In genomic region chr2:74502147-74502719, GRCh38 we compare ENCODE assay signal across 8 cellular contexts. TPM values are rescaled to one million over a fixed set of nuclear protein-coding genes. Genes with fewer than 3 reads are reported as not detected.
A peak's percentile ranks its signal among the peaks of the same experiment; 100 is the strongest.
DNase-seq lines count a peak whose midpoint lies in the region; ATAC-seq, FAIRE-seq and TF ChIP-seq lines count a peak whose summit lies in the region.

No MANE protein-coding gene starts in this region.

- 28 to 44% (median 30%) methylated on average over 32 of the region's 32 CpGs for WGBS in psoas muscle, 3 donors

- H3K4me1 ChIP-seq in SJSA1 (replicated peaks) (peaks cover 49% of the 10 kb centered on the region), psoas muscle (peaks cover 31% of the 10 kb centered on the region)

- H3K27me3 ChIP-seq in GM06990 (replicated peaks; ENCODE audit: control insufficient read depth, insufficient read depth, low read length), result peaks cover 2% of the 10 kb centered on the region
- peaks cover 36% of the 10 kb centered on the region for H3K27me3 ChIP-seq in SJSA1 (replicated peaks)
- H3K27me3 ChIP-seq in psoas muscle (ENCODE audit: insufficient read depth in 3 of 3, low read length in 2 of 3), result peaks cover 0 to 81% (median 26%) of the 10 kb centered on the region in 3 donors

- no peak for FAIRE-seq in H54 (lab: Jason Lieb, UNC)

- intact Hi-C loops in Right ventricle myocardium superior (cut with DNase I) (no loop called here), psoas muscle (cut with DNase I) (no loop called here)

- H3K36me3 ChIP-seq in GM06990 (ENCODE audit: control insufficient read depth, insufficient read depth, low read length) (peaks cover 4% of the 10 kb centered on the region), SJSA1 (peaks cover 28% of the 10 kb centered on the region), psoas muscle (ENCODE audit: insufficient read depth in 1 of 2, low read depth in 1 of 2) (peaks cover 0 to 22% of the 10 kb centered on the region in 2 donors)

- TF ChIP-seq CTCF in GM06990 (IDR thresholded peaks at IDR 0.05; ENCODE audit: insufficient read depth, low read length, poor library complexity, severe bottlenecking) (no peak), psoas muscle (IDR thresholded peaks at IDR 0.05) (no peak)

- peak overlapping the region; percentile 71 for H3K4me3 ChIP-seq in GM06990 (replicated peaks; ENCODE audit: low read depth, low read length)
- peak overlapping the region; percentile 39 for H3K4me3 ChIP-seq in SJSA1
- peak overlapping the region; percentile 67 for H3K4me3 ChIP-seq in psoas muscle

- peak; percentile 9 for ATAC-seq in Right ventricle myocardium superior (ENCODE audit: poor library complexity)
- no peak for ATAC-seq in psoas muscle

- H3K9me3 ChIP-seq in SJSA1 (replicated peaks), result no peaks in the 10 kb centered on the region
- H3K9me3 ChIP-seq in psoas muscle, result no peaks in the 10 kb centered on the region

- H3K27ac ChIP-seq in SJSA1 (no peak overlapping the region), psoas muscle (peak overlapping the region; percentile 62)

- no peak for TF ChIP-seq POLR2A in H54 (IDR thresholded peaks at IDR 0.05; ENCODE audit: low read depth, low read length)

- no peak for DNase-seq in GM06990 (ENCODE audit: extremely low read depth, insufficient read length)
- DNase-seq in SJSA1 (ENCODE audit: low read depth in 1 of 2, low spot score in 2 of 2), result no peak
- DNase-seq in Right ventricle myocardium superior, result no peak
- no peak for DNase-seq in psoas muscle
- no peak for DNase-seq in H54 (ENCODE audit: insufficient read length, low spot score)
- DNase-seq in NCI-H774 (lab: John Stamatoyannopoulos, UW), result no peak
- no peak for DNase-seq in amniotic stem cell (lab: John Stamatoyannopoulos, UW)
- DNase-seq in stimulated activated CD4-positive, alpha-beta T cell treated with anti-CD3 and anti-CD28 coated beads, Interleukin-15, amount 100 ng/mL, for 24 hours, result no peak

RNA-seq across cellular contexts. Expression of gene LBX2, which starts 2.8 kb away (rescaled TPM):
- 0.18 and 1.6 TPM in 2 replicates for total RNA-seq in SJSA1 (2014; rRNA removed; shearing (Covaris generic))
- total RNA-seq in Right ventricle myocardium superior (0.16 TPM), psoas muscle (under 1 TPM in 2 of 4 donors, not detected in 2; 0.15 to 0.36 TPM)
- under 1 TPM; 0.14 to 0.68 (median 0.26) TPM for polyA plus RNA-seq in psoas muscle

RNA-seq across cellular contexts. Expression of gene PCGF1, which starts 5.3 kb away (rescaled TPM):
- total RNA-seq in SJSA1 (2014; rRNA removed; shearing (Covaris generic)), result 15.8 and 19.3 TPM in 2 replicates
- total RNA-seq in Right ventricle myocardium superior (20.3 TPM), psoas muscle (10 to 100 TPM; 14.3 to 32.0 (median 21.5) TPM)
- polyA plus RNA-seq in psoas muscle, result 10 to 100 TPM; 25.6 to 60.3 (median 44.9) TPM

RNA-seq across cellular contexts. Expression of gene TLX2, which starts 12.0 kb away (rescaled TPM):
- total RNA-seq in SJSA1 (2014; rRNA removed; shearing (Covaris generic)), result not detected in 2 replicates
- total RNA-seq in Right ventricle myocardium superior, result not detected
- not detected for total RNA-seq in psoas muscle
- polyA plus RNA-seq in psoas muscle, result not detected

RNA-seq across cellular contexts. Expression of gene TTC31, which starts 19.4 kb away (rescaled TPM):
- 19.8 and 22.9 TPM in 2 replicates for total RNA-seq in SJSA1 (2014; rRNA removed; shearing (Covaris generic))
- total RNA-seq in Right ventricle myocardium superior (8.4 TPM), psoas muscle (10 to 100 TPM in 1 of 4 donors, 1 to 10 TPM in 3; 5.4 to 10.1 (median 8.4) TPM)
- polyA plus RNA-seq in psoas muscle, result 10 to 100 TPM in 1 of 3 donors, 1 to 10 TPM in 2; 7.9 to 13.2 (median 9.4) TPM

RNA-seq across cellular contexts. Expression of gene CCDC142, which starts 19.4 kb away (rescaled TPM):
- 5.4 and 12.4 TPM in 2 replicates for total RNA-seq in SJSA1 (2014; rRNA removed; shearing (Covaris generic))
- total RNA-seq in Right ventricle myocardium superior (7.2 TPM), psoas muscle (1 to 10 TPM; 2.7 to 8.3 (median 4.5) TPM)
- polyA plus RNA-seq in psoas muscle, result 1 to 10 TPM; 1.4 to 8.7 (median 2.5) TPM
